In genomic region chr6:20291764-20292227, GRCh38 we compare ENCODE assay signal across 8 cellular contexts.
A peak's percentile ranks its signal among the peaks of the same experiment; 100 is the strongest.
DNase-seq lines count a peak whose midpoint lies in the region; ATAC-seq, FAIRE-seq and TF ChIP-seq lines count a peak whose summit lies in the region.

No MANE protein-coding gene starts in this region.

- TF ChIP-seq POLR2A in GM12891 (IDR thresholded peaks at IDR 0.05; ENCODE audit: low read depth, low read length) = no peak

- intact Hi-C loops in heart right ventricle (cut with DNase I) = loop anchor here (1.0 to 10.0 kb wide), 11 partner anchors 103 to 241 kb away; partner anchors contain the start of gene E2F3 (in 3 of the 10)

- TF ChIP-seq CTCF in heart right ventricle (IDR thresholded peaks at IDR 0.05) (peak; percentile 81 to 96 (median 93)), retinal pigment epithelial cell (conservative IDR thresholded peaks at IDR 0.05; ENCODE audit: low read depth, low read length) (peak; percentile 91)

- no peaks in the 10 kb centered on the region for H3K9me3 ChIP-seq in heart right ventricle

- H3K27me3 ChIP-seq in heart right ventricle = no peaks in the 10 kb centered on the region

- H3K27ac Mint-ChIP-seq in activated naive CD8-positive, alpha-beta T cell treated with anti-CD3 and anti-CD28 coated beads, Interleukin-2, amount 50 U/mL, for 24 hours = no peak overlapping the region

- H3K4me1 Mint-ChIP-seq in activated naive CD8-positive, alpha-beta T cell treated with anti-CD3 and anti-CD28 coated beads, Interleukin-2, amount 50 U/mL, for 24 hours = peaks cover 9% of the 10 kb centered on the region

- no peaks in the 10 kb centered on the region for H3K36me3 Mint-ChIP-seq in activated naive CD8-positive, alpha-beta T cell treated with anti-CD3 and anti-CD28 coated beads, Interleukin-2, amount 50 U/mL, for 24 hours (ENCODE audit: low read depth)

- H3K4me3 Mint-ChIP-seq in activated naive CD8-positive, alpha-beta T cell treated with anti-CD3 and anti-CD28 coated beads, Interleukin-2, amount 50 U/mL, for 24 hours = peak overlapping the region; percentile 49

- H3K36me3 ChIP-seq in heart right ventricle = no peaks in the 10 kb centered on the region

- ATAC-seq in HG02759 (IDR thresholded peaks at IDR 0.05; ENCODE audit: unreplicated experiment) (peak; percentile 87), heart right ventricle (peak; percentile 78 to 93 (median 86))
- ATAC-seq in activated naive CD8-positive, alpha-beta T cell treated with anti-CD3 and anti-CD28 coated beads, Interleukin-2, amount 50 U/mL, for 24 hours = peak; percentile 89

- no peak overlapping the region for H3K27ac ChIP-seq in heart right ventricle

- peak; percentile 97 for FAIRE-seq in GM12891 (lab: Jason Lieb, UNC)

- H3K4me1 ChIP-seq in heart right ventricle = peaks cover 0 to 9% (median 3%) of the 10 kb centered on the region in 9 donors

- peak; percentile 31 for DNase-seq in GM12891 (ENCODE audit: insufficient read length, low spot score)
- peak; percentile 72 to 93 (median 86) for DNase-seq in NCI-H1417 (lab: John Stamatoyannopoulos, UW)
- DNase-seq in SW480 (ENCODE audit: low spot score) = peak; percentile 62
- peak; percentile 80 for DNase-seq in activated naive CD8-positive, alpha-beta T cell treated with anti-CD3 and anti-CD28 coated beads, Interleukin-2, amount 50 U/mL, for 24 hours
- peak; percentile 24 to 80 for DNase-seq in heart right ventricle
- DNase-seq in retinal pigment epithelial cell (ENCODE audit: low read depth) = peak; percentile 34
- no peak for DNase-seq in cortex of kidney (lab: John Stamatoyannopoulos, UW)

- H3K4me3 ChIP-seq in heart right ventricle (no peak overlapping the region), retinal pigment epithelial cell (ENCODE audit: low read length) (no peak overlapping the region)

- H3K27me3 Mint-ChIP-seq in activated naive CD8-positive, alpha-beta T cell treated with anti-CD3 and anti-CD28 coated beads, Interleukin-2, amount 50 U/mL, for 24 hours = no peaks in the 10 kb centered on the region

- WGBS in heart right ventricle, 2 donors = 1 to 4% methylated on average over 7 of the region's 7 CpGs

- H3K9me3 Mint-ChIP-seq in activated naive CD8-positive, alpha-beta T cell treated with anti-CD3 and anti-CD28 coated beads, Interleukin-2, amount 50 U/mL, for 24 hours = no peaks in the 10 kb centered on the region

TF ChIP-seq in GM12891, 5 proteins besides CTCF, POLR2A, EP300 and RAD21:
- TF ChIP-seq PAX5 (IDR thresholded peaks at IDR 0.05; ENCODE audit: insufficient read depth, low read length, severe bottlenecking) (no peak), POLR2AphosphoS5 (IDR thresholded peaks at IDR 0.05; ENCODE audit: low read depth, low read length) (no peak), POU2F2 (IDR thresholded peaks at IDR 0.05; ENCODE audit: low read depth, low read length) (no peak), TAF1 (IDR thresholded peaks at IDR 0.05; ENCODE audit: low read depth, low read length) (no peak), SPI1 (IDR thresholded peaks at IDR 0.05; ENCODE audit: low read depth, low read length) (no peak)
